ENCODE assay signal across 1 cellular context in the genomic region with DNA sequence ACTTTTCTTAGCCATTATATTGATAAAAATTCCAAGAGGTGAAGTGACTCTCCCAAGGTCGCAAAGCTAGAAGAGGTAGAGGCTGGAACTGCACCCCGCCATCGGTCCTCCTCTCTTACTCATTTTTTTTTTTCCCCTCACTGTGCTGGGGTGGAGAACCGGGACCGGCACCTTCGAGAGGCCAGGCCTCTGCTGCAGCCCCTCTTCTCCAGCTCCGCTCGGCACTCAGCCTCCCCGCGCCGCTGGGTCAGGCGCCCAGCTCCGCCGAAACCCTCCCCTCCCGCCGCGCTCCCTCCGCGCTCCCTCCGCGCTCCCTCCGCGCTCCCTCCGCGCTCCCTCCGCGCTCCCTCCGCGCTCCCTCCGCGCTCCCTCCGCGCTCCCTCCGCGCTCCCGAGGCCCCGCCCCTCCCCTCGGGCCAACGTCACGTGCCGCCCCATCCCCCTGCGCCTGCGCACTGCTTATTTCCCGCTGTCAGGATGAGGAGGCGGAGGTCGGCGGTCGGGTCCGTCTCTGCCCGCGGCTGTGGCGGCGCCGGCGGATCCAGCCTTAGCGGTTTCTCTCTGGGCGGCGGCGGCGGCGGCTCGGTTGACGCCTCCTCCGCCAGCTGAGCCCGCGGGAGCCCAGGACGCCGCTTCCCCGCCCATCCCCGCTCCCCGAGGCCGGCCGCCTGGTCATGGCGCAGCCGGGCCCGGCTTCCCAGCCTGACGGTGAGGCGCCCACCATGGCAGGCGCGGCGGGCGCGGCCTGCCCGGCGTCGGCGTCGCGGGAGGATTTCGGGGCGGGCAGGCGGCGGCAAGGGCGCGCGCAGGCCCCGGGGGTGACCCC.
TF ChIP-seq lines count a peak whose summit lies in the region.

A gene with protein sequence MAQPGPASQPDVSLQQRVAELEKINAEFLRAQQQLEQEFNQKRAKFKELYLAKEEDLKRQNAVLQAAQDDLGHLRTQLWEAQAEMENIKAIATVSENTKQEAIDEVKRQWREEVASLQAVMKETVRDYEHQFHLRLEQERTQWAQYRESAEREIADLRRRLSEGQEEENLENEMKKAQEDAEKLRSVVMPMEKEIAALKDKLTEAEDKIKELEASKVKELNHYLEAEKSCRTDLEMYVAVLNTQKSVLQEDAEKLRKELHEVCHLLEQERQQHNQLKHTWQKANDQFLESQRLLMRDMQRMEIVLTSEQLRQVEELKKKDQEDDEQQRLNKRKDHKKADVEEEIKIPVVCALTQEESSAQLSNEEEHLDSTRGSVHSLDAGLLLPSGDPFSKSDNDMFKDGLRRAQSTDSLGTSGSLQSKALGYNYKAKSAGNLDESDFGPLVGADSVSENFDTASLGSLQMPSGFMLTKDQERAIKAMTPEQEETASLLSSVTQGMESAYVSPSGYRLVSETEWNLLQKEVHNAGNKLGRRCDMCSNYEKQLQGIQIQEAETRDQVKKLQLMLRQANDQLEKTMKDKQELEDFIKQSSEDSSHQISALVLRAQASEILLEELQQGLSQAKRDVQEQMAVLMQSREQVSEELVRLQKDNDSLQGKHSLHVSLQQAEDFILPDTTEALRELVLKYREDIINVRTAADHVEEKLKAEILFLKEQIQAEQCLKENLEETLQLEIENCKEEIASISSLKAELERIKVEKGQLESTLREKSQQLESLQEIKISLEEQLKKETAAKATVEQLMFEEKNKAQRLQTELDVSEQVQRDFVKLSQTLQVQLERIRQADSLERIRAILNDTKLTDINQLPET (plus strand): TSS at position 471 of the 825 bp plus-strand sequence. CDS start 203 bp downstream, at position 674.

TF ChIP-seq in HepG2, 621 proteins besides CTCF, POLR2A, EP300 and RAD21 (continued from another document):
- TF ChIP-seq TP53 (CRISPR knock-in tag; conservative IDR thresholded peaks at IDR 0.05) (no peak), FOSL2 (CRISPR knock-in tag; IDR thresholded peaks at IDR 0.05) (peak; percentile 11; the same call in 1 of the 2 replicates), ZNF839 (CRISPR knock-in tag; IDR thresholded peaks at IDR 0.05; ENCODE audit: borderline replicate concordance) (no peak), RXRB (CRISPR knock-in tag; IDR thresholded peaks at IDR 0.05; ENCODE audit: borderline replicate concordance) (0 out of 2 replicates have a peak, but pooled peaks have one; percentile 10), ZNF780A (CRISPR knock-in tag; IDR thresholded peaks at IDR 0.05) (no peak), PAF1 (CRISPR knock-in tag; IDR thresholded peaks at IDR 0.05) (no peak), REXO4 (CRISPR knock-in tag; IDR thresholded peaks at IDR 0.05; ENCODE audit: borderline replicate concordance) (no peak)
- TF ChIP-seq, protein P1, sequence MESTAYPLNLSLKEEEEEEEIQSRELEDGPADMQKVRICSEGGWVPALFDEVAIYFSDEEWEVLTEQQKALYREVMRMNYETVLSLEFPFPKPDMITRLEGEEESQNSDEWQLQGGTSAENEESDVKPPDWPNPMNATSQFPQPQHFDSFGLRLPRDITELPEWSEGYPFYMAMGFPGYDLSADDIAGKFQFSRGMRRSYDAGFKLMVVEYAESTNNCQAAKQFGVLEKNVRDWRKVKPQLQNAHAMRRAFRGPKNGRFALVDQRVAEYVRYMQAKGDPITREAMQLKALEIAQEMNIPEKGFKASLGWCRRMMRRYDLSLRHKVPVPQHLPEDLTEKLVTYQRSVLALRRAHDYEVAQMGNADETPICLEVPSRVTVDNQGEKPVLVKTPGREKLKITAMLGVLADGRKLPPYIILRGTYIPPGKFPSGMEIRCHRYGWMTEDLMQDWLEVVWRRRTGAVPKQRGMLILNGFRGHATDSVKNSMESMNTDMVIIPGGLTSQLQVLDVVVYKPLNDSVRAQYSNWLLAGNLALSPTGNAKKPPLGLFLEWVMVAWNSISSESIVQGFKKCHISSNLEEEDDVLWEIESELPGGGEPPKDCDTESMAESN (CRISPR knock-in tag; conservative IDR thresholded peaks at IDR 0.05): no peak; the same call in 1 of the 2 replicates
- TF ChIP-seq, protein P2, sequence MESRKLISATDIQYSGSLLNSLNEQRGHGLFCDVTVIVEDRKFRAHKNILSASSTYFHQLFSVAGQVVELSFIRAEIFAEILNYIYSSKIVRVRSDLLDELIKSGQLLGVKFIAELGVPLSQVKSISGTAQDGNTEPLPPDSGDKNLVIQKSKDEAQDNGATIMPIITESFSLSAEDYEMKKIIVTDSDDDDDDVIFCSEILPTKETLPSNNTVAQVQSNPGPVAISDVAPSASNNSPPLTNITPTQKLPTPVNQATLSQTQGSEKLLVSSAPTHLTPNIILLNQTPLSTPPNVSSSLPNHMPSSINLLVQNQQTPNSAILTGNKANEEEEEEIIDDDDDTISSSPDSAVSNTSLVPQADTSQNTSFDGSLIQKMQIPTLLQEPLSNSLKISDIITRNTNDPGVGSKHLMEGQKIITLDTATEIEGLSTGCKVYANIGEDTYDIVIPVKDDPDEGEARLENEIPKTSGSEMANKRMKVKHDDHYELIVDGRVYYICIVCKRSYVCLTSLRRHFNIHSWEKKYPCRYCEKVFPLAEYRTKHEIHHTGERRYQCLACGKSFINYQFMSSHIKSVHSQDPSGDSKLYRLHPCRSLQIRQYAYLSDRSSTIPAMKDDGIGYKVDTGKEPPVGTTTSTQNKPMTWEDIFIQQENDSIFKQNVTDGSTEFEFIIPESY (CRISPR knock-in tag; IDR thresholded peaks at IDR 0.05): peak; percentile 74
